ENCODE assay signal across 10 cellular contexts in the genomic region with DNA sequence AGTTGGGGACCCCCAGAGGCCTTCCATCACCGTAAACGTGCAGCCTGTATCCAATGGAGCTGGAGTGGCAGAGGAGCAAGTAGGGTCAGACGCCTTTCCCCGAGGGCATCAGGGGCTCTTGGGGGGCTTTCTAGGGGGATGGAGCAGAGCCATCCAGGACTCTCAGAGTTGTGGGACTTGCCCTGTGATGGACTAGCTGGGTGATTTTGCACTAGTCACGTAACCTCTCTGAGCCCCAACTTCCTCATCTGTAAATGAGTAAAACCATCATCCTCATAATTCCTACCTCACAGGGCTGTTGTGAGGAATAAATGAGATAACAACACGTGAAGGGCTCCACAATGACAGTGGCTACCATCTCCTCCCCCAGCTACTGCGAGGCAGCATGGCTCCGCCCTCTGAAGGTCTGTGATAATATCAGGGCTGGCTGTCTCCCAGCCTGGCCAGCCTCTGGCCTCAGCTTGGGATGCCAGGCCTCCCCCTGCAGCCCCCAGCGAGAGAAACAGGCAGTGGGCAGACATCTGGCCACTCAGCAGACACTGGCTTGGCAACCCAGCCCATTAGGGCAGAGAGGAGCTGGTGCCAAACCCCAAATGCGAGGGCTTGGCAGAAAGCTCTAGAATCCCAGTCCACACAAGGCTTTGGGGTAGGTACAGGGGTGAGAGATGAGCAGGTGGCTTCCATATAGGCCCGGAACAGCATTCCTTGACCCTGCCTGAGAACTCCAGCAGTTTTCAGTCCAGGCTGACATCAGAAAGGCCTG. TPM values are rescaled to one million over a fixed set of nuclear protein-coding genes. Genes with fewer than 3 reads are reported as not detected.
DNase-seq lines count a peak whose midpoint lies in the region; FAIRE-seq and TF ChIP-seq lines count a peak whose summit lies in the region.
"Had no signal": no experiment of that assay in that cellular context is flagged by ENCODE, and none has a peak within 500 bp of the region (broad histone marks: within the 10 kb centered on the region; RNA-seq: fewer than 3 reads in every experiment).

No MANE protein-coding gene starts in this region.

- H3K4me1 ChIP-seq in mesendoderm (ENCODE audit: control insufficient read depth, low read depth, low read length), result peaks cover 36% of the 10 kb centered on the region
- H3K4me1 ChIP-seq in testis, result peaks cover 42% of the 10 kb centered on the region

- H2AK5ac ChIP-seq in mesendoderm (ENCODE audit: low read length), result no peak overlapping the region

- H3K4me3 ChIP-seq in mesendoderm (ENCODE audit: low read length) (no peak overlapping the region), testis (no peak overlapping the region)

- H2BK5ac ChIP-seq in mesendoderm (ENCODE audit: low read length), result no peak overlapping the region

- H2BK120ac ChIP-seq in mesendoderm (ENCODE audit: low read depth, low read length), result no peak overlapping the region

- no peak overlapping the region for H3K4ac ChIP-seq in mesendoderm (ENCODE audit: low read depth, low read length)

- H3K9me3 ChIP-seq in testis, result no peaks in the 10 kb centered on the region

- no peak overlapping the region for H4K5ac ChIP-seq in mesendoderm (ENCODE audit: low read length)

- H3K27ac ChIP-seq in cingulate gyrus (ENCODE audit: low read depth, low read length), result peak overlapping the region; percentile 98
- H3K27ac ChIP-seq in mesendoderm (ENCODE audit: low read depth, low read length), result no peak overlapping the region
- peak overlapping the region; percentile 75 to 86 for H3K27ac ChIP-seq in testis

- peak overlapping the region; percentile 25 for H3K56ac ChIP-seq in mesendoderm (ENCODE audit: low read length)

- no peak overlapping the region for H2BK15ac ChIP-seq in mesendoderm (replicated peaks; ENCODE audit: low read depth)

- no peak overlapping the region for H4K8ac ChIP-seq in mesendoderm (ENCODE audit: low read depth, low read length)

- no peak for FAIRE-seq in D721Med (lab: Jason Lieb, UNC)
- FAIRE-seq: islet of Langerhans had no signal

- H3K79me1 ChIP-seq in mesendoderm (ENCODE audit: low read length), result no peaks in the 10 kb centered on the region

- intact Hi-C loops in testis (cut with DNase I; ENCODE audit: low total_unique reads), result loop anchor here (2.0 kb wide), 1 partner anchor 18 kb away; no protein-coding TSS in a partner anchor

- WGBS in mesendoderm (ENCODE audit: extremely low coverage, insufficient coverage, low lambda C conversion rate), result no CpG with 5 or more reads among the region's 11 CpGs
- 59% methylated on average over 7 to 11 of the region's 11 CpGs for WGBS in testis, 2 donors

- H3K23ac ChIP-seq in mesendoderm (ENCODE audit: low read length), result no peak overlapping the region

- TF ChIP-seq POLR2A in testis (IDR thresholded peaks at IDR 0.05), result no peak

- no peaks in the 10 kb centered on the region for H3K27me3 ChIP-seq in mesendoderm (ENCODE audit: insufficient read depth, low read length, poor library complexity)
- no peaks in the 10 kb centered on the region for H3K27me3 ChIP-seq in testis

- no peak overlapping the region for H3K9ac ChIP-seq in mesendoderm (ENCODE audit: low read length)

- no peak for TF ChIP-seq CTCF in testis (IDR thresholded peaks at IDR 0.05)
- no peak for TF ChIP-seq CTCF in D721Med (IDR thresholded peaks at IDR 0.05; ENCODE audit: insufficient read depth, missing control alignments)

- H3K18ac ChIP-seq in mesendoderm (ENCODE audit: low read length), result no peak overlapping the region

- H3K4me2 ChIP-seq in mesendoderm (ENCODE audit: low read length), result no peak overlapping the region

- no peaks in the 10 kb centered on the region for H3K79me2 ChIP-seq in mesendoderm (ENCODE audit: control insufficient read depth, insufficient read depth, low read length)

- DNase-seq in NCI-H69 (lab: John Stamatoyannopoulos, UW) (peak; percentile 46), mesendoderm (peak; percentile 48), testis (no peak), D721Med (ENCODE audit: insufficient read length, low spot score) (no peak), SHP77 treated with DMSO at 0.1 percent for 48 hours (lab: John Stamatoyannopoulos, UW) (no peak), iPS-NIHi7 (ENCODE audit: extremely low spot score) (no peak)
- DNase-seq: activated B cell treated with CpG ODN at 0.5 μM for 24 hours had no signal

- H3K36me3 ChIP-seq in mesendoderm (ENCODE audit: control insufficient read depth, insufficient read depth, low read length) (no peaks in the 10 kb centered on the region), testis (ENCODE audit: low read depth, missing control alignments) (no peaks in the 10 kb centered on the region)

RNA-seq across cellular contexts. Expression of a gene that starts 6.7 kb away (rescaled TPM):
- 6.2 TPM for polyA plus RNA-seq in mesendoderm (2013, experiment 1 of 2)
- 5.9 TPM for polyA plus RNA-seq in mesendoderm (2013, experiment 2 of 2)
- total RNA-seq in testis, result 100 to 1,000 TPM in 1 of 2 donors, 10 to 100 TPM in 1; 41.2 to 100 TPM
- 168 TPM for polyA plus RNA-seq in testis (ENCODE audit: insufficient read depth, low read depth, low replicate concordance)

RNA-seq across cellular contexts. Expression of a gene that starts 28.3 kb away (rescaled TPM):
- polyA plus RNA-seq in mesendoderm (2013, experiment 1 of 2), result not detected
- polyA plus RNA-seq in mesendoderm (2013, experiment 2 of 2), result not detected
- not detected for total RNA-seq in testis
- polyA plus RNA-seq in testis (ENCODE audit: insufficient read depth, low read depth, low replicate concordance), result not detected
- total RNA-seq: activated B cell treated with CpG ODN at 0.5 μM for 24 hours; activated T-helper 2 cell treated with anti-CD3 and anti-CD28 coated beads, Interferon-gamma antibody, Interleukin-2, Interleukin-4, amounts not matched to agents 10 μg/mL and 5 μg/mL and 100 μg/mL, durations not matched to agents 14 hours and 24 hours and 36 hours had no signal

RNA-seq across cellular contexts. Expression of a gene that starts 34.1 kb away (rescaled TPM):
- polyA plus RNA-seq in mesendoderm (2013, experiment 1 of 2), result 0.35 TPM
- 0.32 TPM for polyA plus RNA-seq in mesendoderm (2013, experiment 2 of 2)
- total RNA-seq in testis, result 1 to 10 TPM; 4.7 to 5.3 TPM
- 12.6 TPM for polyA plus RNA-seq in testis (ENCODE audit: insufficient read depth, low read depth, low replicate concordance)
- total RNA-seq: activated B cell treated with CpG ODN at 0.5 μM for 24 hours; activated T-helper 2 cell treated with anti-CD3 and anti-CD28 coated beads, Interferon-gamma antibody, Interleukin-2, Interleukin-4, amounts not matched to agents 10 μg/mL and 5 μg/mL and 100 μg/mL, durations not matched to agents 14 hours and 24 hours and 36 hours had no signal

RNA-seq across cellular contexts. Expression of a gene that starts 40.5 kb away (rescaled TPM):
- polyA plus RNA-seq in mesendoderm (2013, experiment 1 of 2), result 59.6 TPM
- polyA plus RNA-seq in mesendoderm (2013, experiment 2 of 2), result 61.0 TPM
- total RNA-seq in testis, result 10 to 100 TPM; 28.2 to 31.0 TPM
- polyA plus RNA-seq in testis (ENCODE audit: insufficient read depth, low read depth, low replicate concordance), result 37.1 TPM

RNA-seq across cellular contexts. Expression of a gene that starts 48.2 kb away (rescaled TPM):
- 284 TPM for polyA plus RNA-seq in mesendoderm (2013, experiment 1 of 2)
- 281 TPM for polyA plus RNA-seq in mesendoderm (2013, experiment 2 of 2)
- 10 to 100 TPM in 1 of 2 donors, 1 to 10 TPM in 1; 5.9 to 30.0 TPM for total RNA-seq in testis
- polyA plus RNA-seq in testis (ENCODE audit: insufficient read depth, low read depth, low replicate concordance), result 132 TPM
- total RNA-seq: activated B cell treated with CpG ODN at 0.5 μM for 24 hours had no signal

Comparison
In these comparisons a context has a peak if more than half of its experiments do, and no peak if none do; other contexts are left out.
1. DNase-seq: peak in NCI-H69 (single experiment) and mesendoderm (single experiment); none in testis (single experiment), D721Med (single experiment), SHP77 treated with DMSO at 0.1 percent for 48 hours (single experiment) and iPS-NIHi7 (single experiment).